In genomic region chr10:47915849-47916548, GRCh38 we compare ENCODE assay signal across 13 cellular contexts. TPM values are rescaled to one million over a fixed set of nuclear protein-coding genes. Genes with fewer than 3 reads are reported as not detected.
DNase-seq lines count a peak whose midpoint lies in the region; ATAC-seq, FAIRE-seq and TF ChIP-seq lines count a peak whose summit lies in the region.
"Not testable (repeated sequence)": the region's sequence is repeated elsewhere in the genome, so short reads cannot be mapped to it uniquely, and the experiment has no call there.
"Had no signal": no experiment of that assay in that cellular context is flagged by ENCODE, and none has a peak within 500 bp of the region (broad histone marks: within the 10 kb centered on the region; RNA-seq: fewer than 3 reads in every experiment).

No MANE protein-coding gene starts in this region.

- TF ChIP-seq EP300 in K562 (IDR thresholded peaks at IDR 0.05; ENCODE audit: low read length): not testable (repeated sequence)

- not testable (repeated sequence) for H3K36me3 Mint-ChIP-seq in HFFc6 (ENCODE audit: low read depth); naive thymus-derived CD4-positive, alpha-beta T cell

- no CpG with 5 or more reads among the region's 4 CpGs for WGBS in K562 (ENCODE audit: insufficient coverage, low coverage, missing lambda C conversion rate)
- no CpG with 5 or more reads among the region's 4 CpGs for WGBS in right cardiac atrium
- 30% methylated on average over 1 of the region's 4 CpGs; no CpG with 5 or more reads in 1 of the 2 donors for WGBS in aorta, 2 donors

- not testable (repeated sequence) for H3K9me1 ChIP-seq in K562 (ENCODE audit: control insufficient read depth, insufficient read depth, low read length)

- H3K4me3 ChIP-seq in AG09309 (ENCODE audit: control insufficient read depth, low read depth, low read length); K562; fibroblast of the aortic adventitia (ENCODE audit: low read depth, low read length); right cardiac atrium (ENCODE audit: low read length); naive thymus-derived CD4-positive, alpha-beta T cell (ENCODE audit: low read length); aorta (ENCODE audit: low read length in 2 of 2): not testable (repeated sequence)

- H3K79me2 ChIP-seq in K562 (ENCODE audit: control insufficient read depth, insufficient read depth, low read length): not testable (repeated sequence)

- H3K36me3 ChIP-seq in K562 (ENCODE audit: control insufficient read depth, insufficient read depth, low read length); naive thymus-derived CD4-positive, alpha-beta T cell (ENCODE audit: control insufficient read depth in 2 of 3, insufficient read depth in 3 of 3, low read length in 3 of 3); aorta (ENCODE audit: control insufficient read depth in 1 of 2, insufficient read depth in 2 of 2, low read length in 1 of 2): not testable (repeated sequence)

- not testable (repeated sequence) for BruUV-seq in K562 (replicated peaks; lab: Mats Ljungman, UMichigan)

- H3K27me3 ChIP-seq in K562 (ENCODE audit: control insufficient read depth in 2 of 2, insufficient read depth in 2 of 2, low read length in 2 of 2); right cardiac atrium (ENCODE audit: control insufficient read depth, insufficient read depth); naive thymus-derived CD4-positive, alpha-beta T cell (ENCODE audit: control insufficient read depth in 2 of 2, insufficient read depth in 2 of 2, low read length in 2 of 2); aorta (ENCODE audit: control insufficient read depth in 1 of 2, insufficient read depth in 2 of 2, low read length in 1 of 2): not testable (repeated sequence)

- not testable (repeated sequence) for H3K4me3 Mint-ChIP-seq in HFFc6; naive thymus-derived CD4-positive, alpha-beta T cell

- intact Hi-C loops in K562 (cut with micrococcal nuclease); right cardiac atrium (cut with DNase I); naive thymus-derived CD4-positive, alpha-beta T cell (cut with micrococcal nuclease); aorta (cut with DNase I): not testable (repeated sequence)

- ATAC-seq in SK-N-SH treated with all-trans-retinoic acid at 6 μM for 48 hours (peak; percentile 77), K562 (peak; percentile 91), right cardiac atrium (peak; percentile 29 to 64), aorta (ENCODE audit: low FRiP score) (peak; percentile 40)
- peak; percentile 31 for ATAC-seq in naive thymus-derived CD4-positive, alpha-beta T cell

- TF ChIP-seq RAD21 in K562 (CRISPR knock-in tag; conservative IDR thresholded peaks at IDR 0.05 in 1 of 2, IDR thresholded peaks at IDR 0.05 in 1 of 2): not testable (repeated sequence)

- H3K4me1 ChIP-seq in K562 (replicated peaks in 1 of 2; ENCODE audit: control insufficient read depth in 2 of 2, insufficient read depth in 2 of 2, low read length in 2 of 2); right cardiac atrium (ENCODE audit: control insufficient read depth, insufficient read depth, low read length); naive thymus-derived CD4-positive, alpha-beta T cell (ENCODE audit: control insufficient read depth in 2 of 2, insufficient read depth in 2 of 2, low read length in 2 of 2); aorta (ENCODE audit: control insufficient read depth in 1 of 2, insufficient read depth in 2 of 2, low read length in 2 of 2): not testable (repeated sequence)

- in situ Hi-C loops in K562 (cut with MboI): not testable (repeated sequence)

- H4K20me1 ChIP-seq in K562 (replicated peaks; ENCODE audit: control insufficient read depth, insufficient read depth, low read length): not testable (repeated sequence)

- not testable (repeated sequence) for H3K27me3 Mint-ChIP-seq in HFFc6 (ENCODE audit: insufficient read depth); naive thymus-derived CD4-positive, alpha-beta T cell

- not testable (repeated sequence) for FAIRE-seq in K562 (lab: Jason Lieb, UNC)

- H3K9ac ChIP-seq in K562 (ENCODE audit: insufficient read depth in 1 of 2, low read depth in 2 of 2, low read length in 2 of 2): not testable (repeated sequence)

- not testable (repeated sequence) for H2AFZ ChIP-seq in K562 (ENCODE audit: low read depth, low read length)

- not testable (repeated sequence) for H3K4me2 ChIP-seq in K562 (ENCODE audit: insufficient read depth, low read length)

- H3K4me1 Mint-ChIP-seq in HFFc6 (ENCODE audit: low read depth); naive thymus-derived CD4-positive, alpha-beta T cell: not testable (repeated sequence)

- not testable (repeated sequence) for TF ChIP-seq POLR2A in K562 (conservative IDR thresholded peaks at IDR 0.05)

- not testable (repeated sequence) for H3K27ac ChIP-seq in K562 (ENCODE audit: extremely low read depth, low read depth, low read length); right cardiac atrium (ENCODE audit: low read length); naive thymus-derived CD4-positive, alpha-beta T cell (ENCODE audit: low read depth, low read length); aorta (ENCODE audit: low read depth in 1 of 2, low read length in 2 of 2)

- not testable (repeated sequence) for DNase-seq in AG09309 (ENCODE audit: low read depth); K562 (ENCODE audit: extremely low read depth in 1 of 4, low spot score in 3 of 4); fibroblast of the aortic adventitia (ENCODE audit: low read depth); right cardiac atrium; naive thymus-derived CD4-positive, alpha-beta T cell; aorta
- peak; percentile 10 for DNase-seq in HFFc6

- TF ChIP-seq CTCF in AG09309 (IDR thresholded peaks at IDR 0.05; ENCODE audit: control insufficient read depth, insufficient read depth, low read depth, low read length, missing control alignments): peak; percentile 25
- TF ChIP-seq CTCF in HFFc6 (IDR thresholded peaks at IDR 0.05): peak; percentile 52; the same call in 1 of the 2 replicates
- peak in 1 of 3 experiments; percentile 5; a peak in 1 of 6 replicates for TF ChIP-seq CTCF in K562 (IDR thresholded peaks at IDR 0.05 in 2 of 3, conservative IDR thresholded peaks at IDR 0.05 in 1 of 3; ENCODE audit: insufficient read depth in 2 of 3, low read depth in 1 of 3, low read length in 3 of 3)
- TF ChIP-seq CTCF in fibroblast of the aortic adventitia (IDR thresholded peaks at IDR 0.05; ENCODE audit: insufficient read depth, low read length): peak; percentile 33

- not testable (repeated sequence) for H3K27ac Mint-ChIP-seq in HFFc6; naive thymus-derived CD4-positive, alpha-beta T cell

- CTCF ChIA-PET in K562 (lab: Yijun Ruan, JAX; ENCODE audit: low intra/inter-chr PET ratio); naive thymus-derived CD4-positive, alpha-beta T cell (lab: Charles Lee): not testable (repeated sequence)

- H3K9me3 ChIP-seq in K562 (replicated peaks; ENCODE audit: control insufficient read depth, insufficient read depth, low read depth, low read length); right cardiac atrium (ENCODE audit: control insufficient read depth, low read length); naive thymus-derived CD4-positive, alpha-beta T cell (ENCODE audit: control insufficient read depth in 2 of 3, low read length in 3 of 3); aorta (ENCODE audit: control insufficient read depth, low read length): not testable (repeated sequence)

- POLR2A ChIA-PET in K562 (lab: Yijun Ruan, JAX); naive thymus-derived CD4-positive, alpha-beta T cell (lab: Charles Lee): not testable (repeated sequence)

- not testable (repeated sequence) for H3K9me3 Mint-ChIP-seq in HFFc6; naive thymus-derived CD4-positive, alpha-beta T cell

RNA-seq across cellular contexts. Expression of gene NPY4R2, which starts 2.5 kb away (rescaled TPM):
- total RNA-seq in HFFc6 (2021; fragmentation: NEBNext Ultra II Directional; extraction: Animal tissue kit (Norgen Biotek cat#: 25700)): under 1 TPM in 2 of 6 experiments, not detected in 4; 0.20 to 0.36 TPM
- total RNA-seq in K562 (2011; cell fraction: chromatin; rRNA removed; ENCODE audit: low replicate concordance): not detected in 2 replicates
- not detected in 2 replicates for total RNA-seq in K562 (2011; cell fraction: nucleolus; rRNA removed)
- total RNA-seq in K562 (2011; cell fraction: nucleoplasm; rRNA removed): not detected in 2 replicates
- not detected in 2 replicates for total RNA-seq in K562 (2014; rRNA removed)
- not detected in 2 replicates for total RNA-seq in K562 (2014; rRNA removed; fragmentation: Illumina TruSeq; extraction: Trizol)
- not detected in 2 replicates for total RNA-seq in K562 (2015; rRNA removed; fragmentation: Illumina TruSeq; extraction: Trizol)
- total RNA-seq in K562 (2021): not detected in 2 replicates
- polyA plus RNA-seq in K562 (2011; rRNA removed): not detected in 2 replicates
- polyA plus RNA-seq in K562 (2011; cell fraction: cytosol; rRNA removed): not detected in 2 replicates
- polyA plus RNA-seq in K562 (2011; cell fraction: nucleus; rRNA removed): not detected in 2 replicates
- not detected in 2 replicates for polyA plus RNA-seq in K562 (2012)
- polyA plus RNA-seq in K562 (2014; fragmentation: Illumina TruSeq; extraction: Trizol): not detected in 2 replicates
- not detected for polyA plus RNA-seq in K562 (2014; fragmentation: Nextera tagmentation; extraction: Ambion mirVana)
- not detected in 2 replicates for polyA plus RNA-seq in K562 (2014; rRNA removed)
- not detected in 2 replicates for polyA minus RNA-seq in K562 (2011; rRNA and poly(A)+ RNA removed)
- polyA minus RNA-seq in K562 (2011; cell fraction: cytosol; rRNA and poly(A)+ RNA removed): not detected in 2 replicates
- not detected in 2 replicates for polyA minus RNA-seq in K562 (2011; cell fraction: nucleus; rRNA and poly(A)+ RNA removed)
- 0.09 TPM in 1 of 2 replicates, not detected in the other for total RNA-seq in fibroblast of the aortic adventitia (ENCODE audit: low replicate concordance)
- under 1 TPM; 0.39 to 0.76 (median 0.53) TPM for total RNA-seq in right cardiac atrium
- 0.14 TPM for polyA plus RNA-seq in right cardiac atrium
- not detected for total RNA-seq in naive thymus-derived CD4-positive, alpha-beta T cell
- not detected for polyA plus RNA-seq in naive thymus-derived CD4-positive, alpha-beta T cell
- not detected for total RNA-seq in aorta
- not detected for polyA plus RNA-seq in aorta
- total RNA-seq: A172; CD4-positive, alpha-beta T cell; LHCN-M2; NCI-H460; SJCRH30 had no signal

Comparison
In these comparisons a context has a peak if more than half of its experiments do, and no peak if none do; other contexts are left out.
1. ATAC-seq: peak in every context shown above with its lines; median percentile 91 in K562; 77 in SK-N-SH treated with all-trans-retinoic acid at 6 μM for 48 hours; 46 in right cardiac atrium; 40 in aorta; 31 in naive thymus-derived CD4-positive, alpha-beta T cell.